1 cellular context compared by ENCODE assay signal in the genomic region with DNA sequence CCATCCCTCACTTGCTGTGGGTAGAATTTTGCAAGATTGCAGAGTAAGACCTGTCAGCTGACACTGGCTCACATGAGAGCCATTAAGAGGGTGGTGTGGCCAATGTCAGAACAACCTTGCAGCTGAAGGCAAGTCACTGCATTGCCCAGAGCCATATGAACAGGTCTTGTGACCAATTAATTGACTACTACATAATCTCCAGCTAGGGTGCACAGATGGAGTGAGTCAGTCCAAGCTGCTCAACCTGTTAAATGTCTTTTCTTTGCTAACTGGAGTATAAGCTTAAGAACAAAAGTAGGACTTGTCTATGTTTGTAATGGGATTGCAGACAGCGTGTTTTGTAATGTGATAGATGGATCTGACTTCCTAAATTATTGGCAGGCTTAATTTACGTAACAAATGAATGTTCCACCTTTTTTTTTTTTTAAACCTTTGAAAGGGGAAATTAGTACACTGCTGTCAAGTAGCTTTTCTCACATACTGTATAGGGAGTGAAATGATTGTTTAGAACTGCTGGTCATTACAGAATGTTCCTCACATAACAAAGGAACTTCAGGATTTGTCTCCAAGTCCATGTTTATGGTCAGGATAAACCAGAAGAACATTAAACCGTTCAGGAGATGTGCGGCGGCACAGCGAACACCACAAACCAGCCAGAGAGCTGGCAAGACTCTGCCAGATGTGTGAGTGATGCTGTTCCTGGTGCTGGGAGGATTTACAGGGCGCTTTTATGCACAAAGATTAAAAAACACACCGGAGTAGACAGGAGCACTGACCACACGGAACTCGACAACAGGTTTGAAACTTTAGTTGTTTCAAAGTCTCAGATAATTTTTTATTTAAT.
TF ChIP-seq lines count a peak whose summit lies in the region.

No MANE protein-coding gene starts in this region.

TF ChIP-seq in HEK293, 187 proteins besides CTCF, POLR2A, EP300 and RAD21 (continued from another document):
- no peak for TF ChIP-seq ZBTB1 (tag by site-specific recombination; IDR thresholded peaks at IDR 0.05)
- TF ChIP-seq HOXA7 (CRISPR knock-in tag; IDR thresholded peaks at IDR 0.05; ENCODE audit: borderline replicate concordance): no peak
- TF ChIP-seq, protein P1, sequence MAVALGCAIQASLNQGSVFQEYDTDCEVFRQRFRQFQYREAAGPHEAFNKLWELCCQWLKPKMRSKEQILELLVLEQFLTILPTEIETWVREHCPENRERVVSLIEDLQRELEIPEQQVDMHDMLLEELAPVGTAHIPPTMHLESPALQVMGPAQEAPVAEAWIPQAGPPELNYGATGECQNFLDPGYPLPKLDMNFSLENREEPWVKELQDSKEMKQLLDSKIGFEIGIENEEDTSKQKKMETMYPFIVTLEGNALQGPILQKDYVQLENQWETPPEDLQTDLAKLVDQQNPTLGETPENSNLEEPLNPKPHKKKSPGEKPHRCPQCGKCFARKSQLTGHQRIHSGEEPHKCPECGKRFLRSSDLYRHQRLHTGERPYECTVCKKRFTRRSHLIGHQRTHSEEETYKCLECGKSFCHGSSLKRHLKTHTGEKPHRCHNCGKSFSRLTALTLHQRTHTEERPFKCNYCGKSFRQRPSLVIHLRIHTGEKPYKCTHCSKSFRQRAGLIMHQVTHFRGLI (tag by site-specific recombination; IDR thresholded peaks at IDR 0.05): no peak
- TF ChIP-seq, protein P2, sequence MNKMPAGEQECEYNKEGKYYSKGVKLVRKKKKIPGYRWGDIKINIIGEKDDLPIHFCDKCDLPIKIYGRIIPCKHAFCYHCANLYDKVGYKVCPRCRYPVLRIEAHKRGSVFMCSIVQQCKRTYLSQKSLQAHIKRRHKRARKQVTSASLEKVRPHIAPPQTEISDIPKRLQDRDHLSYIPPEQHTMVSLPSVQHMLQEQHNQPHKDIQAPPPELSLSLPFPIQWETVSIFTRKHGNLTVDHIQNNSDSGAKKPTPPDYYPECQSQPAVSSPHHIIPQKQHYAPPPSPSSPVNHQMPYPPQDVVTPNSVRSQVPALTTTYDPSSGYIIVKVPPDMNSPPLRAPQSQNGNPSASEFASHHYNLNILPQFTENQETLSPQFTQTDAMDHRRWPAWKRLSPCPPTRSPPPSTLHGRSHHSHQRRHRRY (tag by site-specific recombination; IDR thresholded peaks at IDR 0.05): no peak
- no peak for TF ChIP-seq MYNN (tag by site-specific recombination; IDR thresholded peaks at IDR 0.05; ENCODE audit: borderline replicate concordance)
- TF ChIP-seq ZNF350 (tag by site-specific recombination; IDR thresholded peaks at IDR 0.05): no peak
- TF ChIP-seq ZXDB (tag by site-specific recombination; IDR thresholded peaks at IDR 0.05): no peak
- TF ChIP-seq ZNF610 (tag by site-specific recombination; IDR thresholded peaks at IDR 0.05; ENCODE audit: borderline replicate concordance): no peak
- TF ChIP-seq ZSCAN30 (tag by site-specific recombination; IDR thresholded peaks at IDR 0.05): no peak
- no peak for TF ChIP-seq ZNF416 (tag by site-specific recombination; IDR thresholded peaks at IDR 0.05)
- peak; percentile 64 for TF ChIP-seq SP7 (tag by site-specific recombination; IDR thresholded peaks at IDR 0.05)
- peak; percentile 99 for TF ChIP-seq ZNF660 (tag by site-specific recombination; IDR thresholded peaks at IDR 0.05)
- no peak for TF ChIP-seq ZNF596 (tag by site-specific recombination; IDR thresholded peaks at IDR 0.05)
- TF ChIP-seq ZNF776 (tag by site-specific recombination; IDR thresholded peaks at IDR 0.05; ENCODE audit: borderline replicate concordance): no peak
- TF ChIP-seq ZNF560 (tag by site-specific recombination; IDR thresholded peaks at IDR 0.05; ENCODE audit: borderline replicate concordance): no peak
- no peak for TF ChIP-seq ZNF10 (tag by site-specific recombination; IDR thresholded peaks at IDR 0.05)
- TF ChIP-seq, protein P3, sequence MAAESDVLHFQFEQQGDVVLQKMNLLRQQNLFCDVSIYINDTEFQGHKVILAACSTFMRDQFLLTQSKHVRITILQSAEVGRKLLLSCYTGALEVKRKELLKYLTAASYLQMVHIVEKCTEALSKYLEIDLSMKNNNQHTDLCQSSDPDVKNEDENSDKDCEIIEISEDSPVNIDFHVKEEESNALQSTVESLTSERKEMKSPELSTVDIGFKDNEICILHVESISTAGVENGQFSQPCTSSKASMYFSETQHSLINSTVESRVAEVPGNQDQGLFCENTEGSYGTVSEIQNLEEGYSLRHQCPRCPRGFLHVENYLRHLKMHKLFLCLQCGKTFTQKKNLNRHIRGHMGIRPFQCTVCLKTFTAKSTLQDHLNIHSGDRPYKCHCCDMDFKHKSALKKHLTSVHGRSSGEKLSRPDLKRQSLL (tag by site-specific recombination; IDR thresholded peaks at IDR 0.05): no peak
- TF ChIP-seq ZNF791 (tag by site-specific recombination; IDR thresholded peaks at IDR 0.05): no peak
- TF ChIP-seq ZNF248 (tag by site-specific recombination; IDR thresholded peaks at IDR 0.05): no peak
- TF ChIP-seq ZNF501 (tag by site-specific recombination; IDR thresholded peaks at IDR 0.05): 0 out of 2 replicates have a peak, but pooled peaks have one; percentile 48
- peak; percentile 18; the same call in 1 of the 2 replicates for TF ChIP-seq SP2 (tag by site-specific recombination; IDR thresholded peaks at IDR 0.05)
- TF ChIP-seq ZNF341 (tag by site-specific recombination; IDR thresholded peaks at IDR 0.05; ENCODE audit: low read depth): peak; percentile 89
- no peak for TF ChIP-seq ZNF701 (tag by site-specific recombination; IDR thresholded peaks at IDR 0.05)
- TF ChIP-seq ZNF354C (tag by site-specific recombination; IDR thresholded peaks at IDR 0.05; ENCODE audit: borderline replicate concordance, low read depth): no peak
- TF ChIP-seq TRIM28 (IDR thresholded peaks at IDR 0.05; ENCODE audit: borderline replicate concordance, low read length): 0 out of 2 replicates have a peak, but pooled peaks have one; percentile 69
- TF ChIP-seq KLF7 (tag by site-specific recombination; IDR thresholded peaks at IDR 0.05; ENCODE audit: borderline replicate concordance): no peak
- TF ChIP-seq, protein P4, sequence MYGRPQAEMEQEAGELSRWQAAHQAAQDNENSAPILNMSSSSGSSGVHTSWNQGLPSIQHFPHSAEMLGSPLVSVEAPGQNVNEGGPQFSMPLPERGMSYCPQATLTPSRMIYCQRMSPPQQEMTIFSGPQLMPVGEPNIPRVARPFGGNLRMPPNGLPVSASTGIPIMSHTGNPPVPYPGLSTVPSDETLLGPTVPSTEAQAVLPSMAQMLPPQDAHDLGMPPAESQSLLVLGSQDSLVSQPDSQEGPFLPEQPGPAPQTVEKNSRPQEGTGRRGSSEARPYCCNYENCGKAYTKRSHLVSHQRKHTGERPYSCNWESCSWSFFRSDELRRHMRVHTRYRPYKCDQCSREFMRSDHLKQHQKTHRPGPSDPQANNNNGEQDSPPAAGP (tag by site-specific recombination; IDR thresholded peaks at IDR 0.05): no peak
- no peak for TF ChIP-seq ZNF239 (tag by site-specific recombination; IDR thresholded peaks at IDR 0.05)
